Comparison of ENCODE assay signal across 8 cellular contexts in the genomic region with DNA sequence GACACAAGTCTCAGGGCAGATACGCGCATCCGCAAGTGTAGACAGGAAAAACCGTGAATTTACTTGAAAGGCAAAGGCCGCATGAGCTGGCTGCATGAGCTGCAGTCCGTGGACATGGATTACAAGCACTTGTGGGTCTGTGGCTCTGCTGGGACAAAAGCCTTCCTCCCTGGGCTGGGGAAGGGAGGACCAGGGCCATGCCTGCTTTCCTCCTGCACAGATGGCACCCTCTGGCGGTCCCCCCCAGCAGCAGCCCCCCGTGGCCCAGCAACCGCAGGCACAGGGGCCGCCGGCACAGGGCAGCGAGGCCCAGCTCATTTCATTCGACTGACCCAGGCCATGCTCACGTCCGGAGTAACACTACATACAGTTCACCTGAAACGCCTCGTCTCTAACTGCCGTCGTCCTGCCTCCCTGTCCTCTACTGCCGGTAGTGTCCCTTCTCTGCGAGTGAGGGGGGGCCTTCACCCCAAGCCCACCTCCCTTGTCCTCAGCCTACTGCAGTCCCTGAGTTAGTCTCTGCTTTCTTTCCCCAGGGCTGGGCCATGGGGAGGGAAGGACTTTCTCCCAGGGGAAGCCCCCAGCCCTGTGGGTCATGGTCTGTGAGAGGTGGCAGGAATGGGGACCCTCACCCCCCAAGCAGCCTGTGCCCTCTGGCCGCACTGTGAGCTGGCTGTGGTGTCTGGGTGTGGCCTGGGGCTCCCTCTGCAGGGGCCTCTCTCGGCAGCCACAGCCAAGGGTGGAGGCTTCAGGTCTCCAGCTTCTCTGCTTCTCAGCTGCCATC. TPM values are rescaled to one million over a fixed set of nuclear protein-coding genes. Genes with fewer than 3 reads are reported as not detected.
DNase-seq lines count a peak whose midpoint lies in the region; ATAC-seq and TF ChIP-seq lines count a peak whose summit lies in the region.

No MANE protein-coding gene starts in this region.

- no peak for TF ChIP-seq RAD21 in liver (IDR thresholded peaks at IDR 0.05)

- ATAC-seq in HG02885 (IDR thresholded peaks at IDR 0.05; ENCODE audit: poor library complexity, unreplicated experiment) (no peak), GM18519 (IDR thresholded peaks at IDR 0.05; ENCODE audit: low FRiP score, unreplicated experiment) (no peak), HG02852 (IDR thresholded peaks at IDR 0.05; ENCODE audit: unreplicated experiment) (no peak)

- H3K27ac ChIP-seq in liver (ENCODE audit: low read depth in 1 of 2, low read length in 2 of 2): peak overlapping the region; percentile 27 to 95

- H3K36me3 Mint-ChIP-seq in activated CD4-positive, alpha-beta memory T cell treated with anti-CD3 and anti-CD28 coated beads, Interleukin-2, amount 10 ng/mL, durations not matched to agents 7 days and 5 days (ENCODE audit: low read depth): peaks cover 72% of the 10 kb centered on the region

- POLR2A ChIA-PET in activated CD4-positive, alpha-beta memory T cell treated with anti-CD3 and anti-CD28 coated beads, Interleukin-2, amount 10 ng/mL, durations not matched to agents 7 days and 5 days (lab: Charles Lee): interaction anchor here (1.2 to 5.3 kb wide), 20 partner anchors 8 to 329 kb away, joined by 3 to 111 read pairs (median 9); partner anchors contain the start of genes ACTG1, ALYREF, ANAPC11 and ARHGDIA

- H3K4me3 ChIP-seq in liver (ENCODE audit: low read depth in 1 of 3, low read length in 3 of 3): peak overlapping the region in 2 of 3 donors; percentile 89 to 96

- no peak overlapping the region for H3K9ac ChIP-seq in liver (ENCODE audit: low read depth in 1 of 2, low read length in 2 of 2)

- H3K9me3 Mint-ChIP-seq in activated CD4-positive, alpha-beta memory T cell treated with anti-CD3 and anti-CD28 coated beads, Interleukin-2, amount 10 ng/mL, durations not matched to agents 7 days and 5 days: no peaks in the 10 kb centered on the region

- TF ChIP-seq CTCF in GM13977 (IDR thresholded peaks at IDR 0.05; ENCODE audit: extremely low read depth, insufficient read depth, missing control alignments): peak; percentile 30
- TF ChIP-seq CTCF in liver (IDR thresholded peaks at IDR 0.05; ENCODE audit: low read depth, low read length, missing input control): no peak

- 72% methylated on average over 23 of the region's 23 CpGs for WGBS in liver

- DNase-seq in ACHN: peak; percentile 37
- no peak for DNase-seq in GM13977 (ENCODE audit: low spot score)
- peak; percentile 39 for DNase-seq in activated CD4-positive, alpha-beta memory T cell treated with anti-CD3 and anti-CD28 coated beads, Interleukin-2, amount 10 ng/mL, durations not matched to agents 7 days and 5 days
- no peak for DNase-seq in NCI-H187 treated with DMSO at 0.1 percent for 48 hours (lab: John Stamatoyannopoulos, UW)

- H3K27ac Mint-ChIP-seq in activated CD4-positive, alpha-beta memory T cell treated with anti-CD3 and anti-CD28 coated beads, Interleukin-2, amount 10 ng/mL, durations not matched to agents 7 days and 5 days: peak overlapping the region; percentile 94

- H3K27me3 Mint-ChIP-seq in activated CD4-positive, alpha-beta memory T cell treated with anti-CD3 and anti-CD28 coated beads, Interleukin-2, amount 10 ng/mL, durations not matched to agents 7 days and 5 days: no peaks in the 10 kb centered on the region

- peaks cover 7 to 38% (median 30%) of the 10 kb centered on the region in 4 donors for H3K4me1 ChIP-seq in liver (ENCODE audit: control insufficient read depth in 4 of 4, insufficient read depth in 4 of 4, low read length in 3 of 4)

- CTCF ChIA-PET in activated CD4-positive, alpha-beta memory T cell treated with anti-CD3 and anti-CD28 coated beads, Interleukin-2, amount 10 ng/mL, durations not matched to agents 7 days and 5 days (lab: Charles Lee): interaction anchor here (0.8 to 4.4 kb wide), 4 partner anchors 8 to 36 kb away, joined by 3 to 42 read pairs (median 10); partner anchors contain the start of genes ARL16 and HGS

- peak overlapping the region; percentile 95 for H3K4me3 Mint-ChIP-seq in activated CD4-positive, alpha-beta memory T cell treated with anti-CD3 and anti-CD28 coated beads, Interleukin-2, amount 10 ng/mL, durations not matched to agents 7 days and 5 days

- peaks cover 36% of the 10 kb centered on the region for H3K4me1 Mint-ChIP-seq in activated CD4-positive, alpha-beta memory T cell treated with anti-CD3 and anti-CD28 coated beads, Interleukin-2, amount 10 ng/mL, durations not matched to agents 7 days and 5 days

- H3K36me3 ChIP-seq in liver (ENCODE audit: control insufficient read depth in 4 of 4, insufficient read depth in 3 of 4, low read depth in 1 of 4, low read length in 3 of 4): peaks cover 11 to 47% (median 16%) of the 10 kb centered on the region in 4 donors

- in situ Hi-C loops in ACHN (cut with HindIII; ENCODE audit: low pct_ligation_motif_present, low pct_unique_long_range_greater_than_20kb, low sequenced_read_pairs): no loop called here
- in situ Hi-C loops in GM13977 (cut with MboI; ENCODE audit: low pct_unique_long_range_greater_than_20kb, low sequenced_read_pairs, unreplicated experiment): no loop called here

- no peaks in the 10 kb centered on the region for H3K27me3 ChIP-seq in liver (ENCODE audit: control insufficient read depth in 4 of 4, insufficient read depth in 4 of 4, low read length in 3 of 4)

- no peaks in the 10 kb centered on the region for H3K9me3 ChIP-seq in liver (ENCODE audit: control insufficient read depth in 4 of 4, low read length in 3 of 4)

TF ChIP-seq in liver, 16 proteins besides CTCF, POLR2A, EP300 and RAD21:
- no peak for TF ChIP-seq EGR1 (IDR thresholded peaks at IDR 0.05; ENCODE audit: low read depth in 2 of 2)
- no peak for TF ChIP-seq NR2F2 (IDR thresholded peaks at IDR 0.05)
- no peak for TF ChIP-seq SP1 (IDR thresholded peaks at IDR 0.05)
- no peak for TF ChIP-seq RXRA (IDR thresholded peaks at IDR 0.05)
- no peak for TF ChIP-seq ZBTB33 (IDR thresholded peaks at IDR 0.05)
- no peak for TF ChIP-seq JUND (IDR thresholded peaks at IDR 0.05)
- TF ChIP-seq YY1 (IDR thresholded peaks at IDR 0.05): no peak
- no peak for TF ChIP-seq MAX (IDR thresholded peaks at IDR 0.05)
- no peak for TF ChIP-seq FOXA1 (IDR thresholded peaks at IDR 0.05)
- no peak for TF ChIP-seq FOXA2 (IDR thresholded peaks at IDR 0.05)

RNA-seq across cellular contexts. Expression of gene MRPL12, which starts 1.7 kb away (rescaled TPM):
- total RNA-seq in activated CD4-positive, alpha-beta memory T cell treated with anti-CD3 and anti-CD28 coated beads, Interleukin-2, amount 10 ng/mL, durations not matched to agents 7 days and 5 days: 10 to 100 TPM; 57.2 to 59.6 TPM
- 10 to 100 TPM in 1 of 2 donors, 1 to 10 TPM in 1; 9.1 to 15.1 TPM for total RNA-seq in liver
- polyA plus RNA-seq in liver: 100 to 1,000 TPM; 103 to 121 TPM

RNA-seq across cellular contexts. Expression of gene SLC25A10, which starts 10.6 kb away (rescaled TPM):
- 10 to 100 TPM; 18.5 to 22.1 TPM for total RNA-seq in activated CD4-positive, alpha-beta memory T cell treated with anti-CD3 and anti-CD28 coated beads, Interleukin-2, amount 10 ng/mL, durations not matched to agents 7 days and 5 days
- total RNA-seq in liver: 10 to 100 TPM; 19.8 to 54.6 TPM
- polyA plus RNA-seq in liver: 10 to 100 TPM; 36.7 to 51.2 TPM

RNA-seq across cellular contexts. Expression of gene HGS, which starts 17.7 kb away (rescaled TPM):
- total RNA-seq in activated CD4-positive, alpha-beta memory T cell treated with anti-CD3 and anti-CD28 coated beads, Interleukin-2, amount 10 ng/mL, durations not matched to agents 7 days and 5 days: 100 to 1,000 TPM; 122 to 130 TPM
- total RNA-seq in liver: 10 to 100 TPM; 27.6 to 31.6 TPM
- 10 to 100 TPM; 21.8 to 28.7 TPM for polyA plus RNA-seq in liver

RNA-seq across cellular contexts. Expression of gene ARL16, which starts 17.9 kb away (rescaled TPM):
- total RNA-seq in activated CD4-positive, alpha-beta memory T cell treated with anti-CD3 and anti-CD28 coated beads, Interleukin-2, amount 10 ng/mL, durations not matched to agents 7 days and 5 days: 10 to 100 TPM; 17.5 to 17.8 TPM
- 10 to 100 TPM in 1 of 2 donors, 1 to 10 TPM in 1; 9.8 to 12.9 TPM for total RNA-seq in liver
- polyA plus RNA-seq in liver: 10 to 100 TPM in 1 of 2 donors, 1 to 10 TPM in 1; 7.9 to 24.3 TPM

RNA-seq across cellular contexts. Expression of gene CCDC137, which starts 34.9 kb away (rescaled TPM):
- total RNA-seq in activated CD4-positive, alpha-beta memory T cell treated with anti-CD3 and anti-CD28 coated beads, Interleukin-2, amount 10 ng/mL, durations not matched to agents 7 days and 5 days: 10 to 100 TPM; 28.8 to 33.3 TPM
- 1 to 10 TPM; 4.3 to 4.8 TPM for total RNA-seq in liver
- 1 to 10 TPM; 5.7 to 6.9 TPM for polyA plus RNA-seq in liver

Comparison
In these comparisons a context has a peak if more than half of its experiments do, and no peak if none do; other contexts are left out.
1. DNase-seq: peak in ACHN (single experiment) and activated CD4-positive, alpha-beta memory T cell treated with anti-CD3 and anti-CD28 coated beads, Interleukin-2, amount 10 ng/mL, durations not matched to agents 7 days and 5 days (single experiment); none in GM13977 (single experiment) and NCI-H187 treated with DMSO at 0.1 percent for 48 hours (single experiment).